Comparison of ENCODE assay signal across 16 cellular contexts in the genomic region with DNA sequence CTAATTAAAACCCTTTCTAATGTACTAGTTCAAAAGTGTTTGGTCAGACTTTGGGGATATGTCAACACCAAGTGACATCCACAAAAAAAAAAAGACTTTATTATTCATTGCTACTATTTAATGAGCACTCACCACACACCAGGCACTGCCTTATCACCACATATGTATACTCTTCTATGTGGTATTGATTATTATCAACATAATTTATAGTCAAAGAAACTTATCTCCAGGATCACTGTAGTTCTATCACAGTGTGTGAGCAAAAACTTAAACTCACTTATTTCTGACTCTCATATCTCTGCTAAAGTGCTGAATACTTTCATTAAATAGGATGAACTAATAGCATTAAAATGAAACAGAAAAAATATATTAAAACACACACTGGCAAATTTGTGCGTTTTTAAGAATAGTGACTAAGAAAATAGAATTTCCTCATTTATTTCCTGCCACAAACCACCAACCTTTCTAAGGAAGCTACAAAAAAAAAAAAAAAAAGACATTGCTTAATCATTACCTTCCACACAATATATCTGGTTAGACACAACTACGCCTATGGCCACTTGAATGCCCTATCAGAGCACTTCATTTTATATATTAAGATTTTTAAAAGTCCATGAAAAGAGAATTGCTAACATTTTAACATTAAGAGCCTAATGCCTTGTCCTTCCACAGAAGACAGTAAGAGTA. TPM values are rescaled to one million over a fixed set of nuclear protein-coding genes. Genes with fewer than 3 reads are reported as not detected.
A peak's percentile ranks its signal among the peaks of the same experiment; 100 is the strongest.
DNase-seq lines count a peak whose midpoint lies in the region; ATAC-seq, FAIRE-seq and TF ChIP-seq lines count a peak whose summit lies in the region.
"Had no signal": no experiment of that assay in that cellular context is flagged by ENCODE, and none has a peak within 500 bp of the region (broad histone marks: within the 10 kb centered on the region; RNA-seq: fewer than 3 reads in every experiment).

No MANE protein-coding gene starts in this region.

- no peak for FAIRE-seq in kidney (lab: Jason Lieb, UNC)

- no peak overlapping the region for H3K27ac Mint-ChIP-seq in T-helper 17 cell
- H3K27ac Mint-ChIP-seq: activated CD8-positive, alpha-beta memory T cell treated with anti-CD3 and anti-CD28 coated beads, Interleukin-2, amount 10 ng/mL, durations not matched to agents 7 days and 5 days had no signal

- H3K4me3 Mint-ChIP-seq in T-helper 17 cell, result no peak overlapping the region
- H3K4me3 Mint-ChIP-seq: activated CD8-positive, alpha-beta memory T cell treated with anti-CD3 and anti-CD28 coated beads, Interleukin-2, amount 10 ng/mL, durations not matched to agents 7 days and 5 days had no signal

- H3K9ac ChIP-seq in BLaER1 (no peak overlapping the region), kidney (ENCODE audit: low read length in 2 of 2) (no peak overlapping the region)

- no peak overlapping the region for H3K4me3 ChIP-seq in BLaER1
- no peak overlapping the region for H3K4me3 ChIP-seq in breast epithelium
- H3K4me3 ChIP-seq in kidney (ENCODE audit: low read length in 2 of 2), result no peak overlapping the region
- H3K4me3 ChIP-seq in suprapubic skin, result no peak overlapping the region
- H3K4me3 ChIP-seq: A549, tibial nerve had no signal

- no peak for TF ChIP-seq EP300 in suprapubic skin (IDR thresholded peaks at IDR 0.05)

- TF ChIP-seq POLR2A in breast epithelium (IDR thresholded peaks at IDR 0.05), result no peak
- TF ChIP-seq POLR2A in suprapubic skin (IDR thresholded peaks at IDR 0.05), result no peak

- peak; percentile 79 for DNase-seq in SIG-M5 (lab: John Stamatoyannopoulos, UW)
- DNase-seq in breast epithelium (ENCODE audit: low spot score in 2 of 2), result no peak
- no peak for DNase-seq in kidney
- DNase-seq in T-helper 17 cell, result no peak
- no peak for DNase-seq in suprapubic skin (ENCODE audit: low spot score in 2 of 2)
- DNase-seq: activated CD8-positive, alpha-beta memory T cell treated with anti-CD3 and anti-CD28 coated beads, Interleukin-2, amount 10 ng/mL, durations not matched to agents 7 days and 5 days; activated naive CD4-positive, alpha-beta T cell treated with anti-CD3 and anti-CD28 coated beads, Interleukin-2, amount 50 U/mL, for 16 hours; central memory CD4-positive, alpha-beta T cell; NCI-H1048; NCI-H446 treated with DMSO at 0.1 percent for 48 hours had no signal

- WGBS in suprapubic skin, result 70% methylated on average over 2 of the region's 2 CpGs

- no peak for TF ChIP-seq CTCF in breast epithelium (IDR thresholded peaks at IDR 0.05)
- TF ChIP-seq CTCF in kidney (IDR thresholded peaks at IDR 0.05; ENCODE audit: borderline replicate concordance, extremely low read depth, insufficient read depth), result no peak
- TF ChIP-seq CTCF in suprapubic skin (IDR thresholded peaks at IDR 0.05), result no peak

- H3K4me1 Mint-ChIP-seq in T-helper 17 cell, result no peaks in the 10 kb centered on the region
- H3K4me1 Mint-ChIP-seq: activated CD8-positive, alpha-beta memory T cell treated with anti-CD3 and anti-CD28 coated beads, Interleukin-2, amount 10 ng/mL, durations not matched to agents 7 days and 5 days had no signal

- H4K20me1 ChIP-seq in BLaER1, result no peaks in the 10 kb centered on the region

- intact Hi-C loops in breast epithelium (cut with DNase I; ENCODE audit: low total_unique reads) (no loop called here), kidney (cut with DNase I) (no loop called here)

- peak overlapping the region; percentile 53 for H3K4me2 ChIP-seq in BLaER1
- H3K4me2 ChIP-seq: A549 had no signal

- no peaks in the 10 kb centered on the region for H3K9me3 ChIP-seq in BLaER1
- H3K9me3 ChIP-seq in breast epithelium, result no peaks in the 10 kb centered on the region
- no peaks in the 10 kb centered on the region for H3K9me3 ChIP-seq in kidney (ENCODE audit: control insufficient read depth in 1 of 2, low read length in 2 of 2)
- H3K9me3 ChIP-seq in T-helper 17 cell (ENCODE audit: control insufficient read depth, low read length, poor library complexity, severe bottlenecking), result no peaks in the 10 kb centered on the region
- H3K9me3 ChIP-seq in suprapubic skin, result no peaks in the 10 kb centered on the region
- H3K9me3 ChIP-seq: A549, tibial nerve had no signal

- no peaks in the 10 kb centered on the region for H3K27me3 Mint-ChIP-seq in T-helper 17 cell
- H3K27me3 Mint-ChIP-seq: activated CD8-positive, alpha-beta memory T cell treated with anti-CD3 and anti-CD28 coated beads, Interleukin-2, amount 10 ng/mL, durations not matched to agents 7 days and 5 days had no signal

- H3K36me3 Mint-ChIP-seq in T-helper 17 cell (ENCODE audit: low read depth), result no peaks in the 10 kb centered on the region
- H3K36me3 Mint-ChIP-seq: activated CD8-positive, alpha-beta memory T cell treated with anti-CD3 and anti-CD28 coated beads, Interleukin-2, amount 10 ng/mL, durations not matched to agents 7 days and 5 days had no signal

- H3K4me1 ChIP-seq in BLaER1 (peaks cover 22% of the 10 kb centered on the region), breast epithelium (no peaks in the 10 kb centered on the region), kidney (ENCODE audit: control insufficient read depth in 1 of 2, insufficient read depth in 1 of 2, low read depth in 1 of 2, low read length in 2 of 2) (peaks cover 0 to 4% of the 10 kb centered on the region in 2 donors), suprapubic skin (no peaks in the 10 kb centered on the region)
- H3K4me1 ChIP-seq: A549, tibial nerve had no signal

- H3K27me3 ChIP-seq in BLaER1 (no peaks in the 10 kb centered on the region), breast epithelium (no peaks in the 10 kb centered on the region), suprapubic skin (no peaks in the 10 kb centered on the region)
- H3K27me3 ChIP-seq: tibial nerve had no signal

- ATAC-seq in GM19452 (IDR thresholded peaks at IDR 0.05; ENCODE audit: unreplicated experiment) (peak; percentile 78), HG03196 (IDR thresholded peaks at IDR 0.05; ENCODE audit: unreplicated experiment) (peak; percentile 61), T-helper 17 cell (no peak)
- ATAC-seq: A549; activated CD8-positive, alpha-beta memory T cell treated with anti-CD3 and anti-CD28 coated beads, Interleukin-2, amount 10 ng/mL, durations not matched to agents 7 days and 5 days had no signal

- H3K27ac ChIP-seq in BLaER1, result no peak overlapping the region
- H3K27ac ChIP-seq in breast epithelium, result no peak overlapping the region
- no peak overlapping the region for H3K27ac ChIP-seq in kidney (ENCODE audit: low read depth in 2 of 2, low read length in 2 of 2)
- H3K27ac ChIP-seq in suprapubic skin, result no peak overlapping the region
- H3K27ac ChIP-seq: A549, tibial nerve, VCaP had no signal

- no peaks in the 10 kb centered on the region for H3K36me3 ChIP-seq in BLaER1
- no peaks in the 10 kb centered on the region for H3K36me3 ChIP-seq in breast epithelium
- H3K36me3 ChIP-seq in kidney (ENCODE audit: control insufficient read depth in 1 of 2, insufficient read depth in 2 of 2, low read length in 2 of 2), result peaks cover 0 to 4% of the 10 kb centered on the region in 2 donors
- no peaks in the 10 kb centered on the region for H3K36me3 ChIP-seq in suprapubic skin
- H3K36me3 ChIP-seq: tibial nerve had no signal

RNA-seq across cellular contexts. Expression of a gene that starts 12.8 kb away (rescaled TPM):
- under 1 TPM in 2 of 3 donors, not detected in 1; 0.66 to 0.73 TPM for total RNA-seq in breast epithelium
- total RNA-seq in kidney, result 35.1 TPM
- 9.0 TPM for polyA plus RNA-seq in kidney (ENCODE audit: insufficient read depth, low read depth, low replicate concordance)
- total RNA-seq in T-helper 17 cell, result under 1 TPM; 0.13 to 0.17 TPM
- total RNA-seq in suprapubic skin, result 1 to 10 TPM; 1.1 to 2.4 (median 1.4) TPM
- total RNA-seq: tibial nerve had no signal

Comparison
In these comparisons a context has a peak if more than half of its experiments do, and no peak if none do; other contexts are left out.
1. RNA of a gene that starts 12.8 kb away (total RNA-seq): 35.1 TPM in kidney (single experiment); 1.1 to 2.4 TPM in suprapubic skin, 0.66 to 0.73 TPM in breast epithelium and 0.13 to 0.17 TPM in T-helper 17 cell; every median in the first group is over 10 times any median in the second.